In the genomic region with DNA sequence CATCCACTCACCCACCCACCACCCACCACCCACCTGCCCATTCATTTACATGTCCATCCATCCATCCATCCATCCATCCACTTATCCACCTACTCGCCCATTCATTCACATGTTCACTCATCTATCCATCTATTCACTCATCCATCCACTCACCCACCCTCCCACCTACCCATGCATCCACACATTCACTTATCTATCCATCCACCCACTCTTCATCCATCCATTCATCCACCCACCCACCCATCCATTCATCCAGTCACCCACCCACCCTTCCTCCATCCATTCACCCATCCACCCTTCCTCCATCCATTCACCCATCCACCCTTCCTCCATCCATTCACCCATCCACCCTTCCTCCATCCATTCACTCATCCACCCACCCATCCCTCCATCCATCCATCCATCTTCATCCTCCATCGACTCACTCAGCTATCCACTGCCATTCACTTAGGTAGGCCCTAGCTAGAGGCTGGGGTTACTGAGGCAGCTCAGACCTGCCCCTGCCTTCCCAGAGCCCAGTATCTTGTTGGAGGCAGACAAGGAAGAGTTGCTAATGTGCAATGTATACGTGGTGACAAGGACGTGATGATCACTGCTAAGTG, we compare ENCODE assay signal across 16 cellular contexts. TPM values are rescaled to one million over a fixed set of nuclear protein-coding genes. Genes with fewer than 3 reads are reported as not detected.
"Had no signal": no experiment of that assay in that cellular context is flagged by ENCODE, and none has a peak within 500 bp of the region (broad histone marks: within the 10 kb centered on the region; RNA-seq: fewer than 3 reads in every experiment).

No MANE protein-coding gene starts in this region.

- H3K27ac Mint-ChIP-seq: activated CD4-positive, alpha-beta memory T cell treated with anti-CD3 and anti-CD28 coated beads for 36 hours; endodermal cell; neural progenitor cell had no signal

- DNase-seq: esophagus squamous epithelium had no signal

- H3K27ac ChIP-seq: coronary artery, gastrocnemius medialis, neural progenitor cell had no signal

- H3K4me3 Mint-ChIP-seq: endodermal cell, neural progenitor cell had no signal

- H3K9me3 ChIP-seq: esophagus squamous epithelium, gastrocnemius medialis, tibial nerve had no signal

- H3K4me3 ChIP-seq: esophagus squamous epithelium, gastrocnemius medialis, neural progenitor cell had no signal

- H3K9me3 Mint-ChIP-seq: activated CD4-positive, alpha-beta memory T cell treated with anti-CD3 and anti-CD28 coated beads for 36 hours; endodermal cell; neural progenitor cell; stimulated activated effector memory CD8-positive, alpha-beta T cell treated with anti-CD3 and anti-CD28 coated beads, Interleukin-12 subunit alpha, Interleukin-12 subunit beta, amount 100 ng/mL, for 72 hours; stimulated activated naive CD8-positive, alpha-beta T cell treated with anti-CD3 and anti-CD28 coated beads, Interleukin-15, amount 100 ng/mL, for 72 hours had no signal

- H3K36me3 Mint-ChIP-seq: neural progenitor cell had no signal

- H3K36me3 ChIP-seq: gastrocnemius medialis, neural progenitor cell had no signal

- H3K4me1 Mint-ChIP-seq: endodermal cell had no signal

RNA-seq across cellular contexts. Expression of a gene that starts 29.5 kb away (rescaled TPM):
- total RNA-seq: activated CD4-positive, alpha-beta memory T cell treated with anti-CD3 and anti-CD28 coated beads for 36 hours; activated CD8-positive, alpha-beta memory T cell treated with anti-CD3 and anti-CD28 coated beads, Interleukin-2, amount 10 ng/mL, durations not matched to agents 7 days and 5 days; esophagus squamous epithelium; gastrocnemius medialis; left ventricle myocardium superior; omental fat pad; posterior vena cava; renal cortical epithelial cell; sciatic nerve; tibial nerve; urinary bladder had no signal
- polyA plus RNA-seq: urinary bladder had no signal

RNA-seq across cellular contexts. Expression of a gene that starts 29.6 kb away (rescaled TPM):
- total RNA-seq: activated CD8-positive, alpha-beta memory T cell treated with anti-CD3 and anti-CD28 coated beads, Interleukin-2, amount 10 ng/mL, durations not matched to agents 7 days and 5 days; esophagus squamous epithelium; left ventricle myocardium superior; omental fat pad; posterior vena cava; renal cortical epithelial cell; sciatic nerve; tibial nerve; urinary bladder had no signal
